In the genomic region with DNA sequence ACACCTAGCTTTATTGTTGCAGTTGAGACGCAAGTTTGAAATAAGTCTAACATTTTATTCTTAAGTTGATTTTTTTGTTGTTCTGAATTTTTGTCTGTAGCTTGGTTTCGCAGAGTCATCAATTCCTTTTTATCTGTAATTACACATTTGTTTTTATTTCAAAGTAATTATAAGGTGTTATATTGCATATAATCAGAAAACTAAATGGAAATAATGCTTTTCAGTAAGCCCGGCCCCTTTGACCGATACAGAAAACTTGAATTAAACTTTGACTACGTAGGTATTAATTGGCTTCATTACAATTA, we compare ENCODE assay signal across 8 cellular contexts. TPM values are rescaled to one million over a fixed set of nuclear protein-coding genes. Genes with fewer than 3 reads are reported as not detected.
A peak's percentile ranks its signal among the peaks of the same experiment; 100 is the strongest.
DNase-seq lines count a peak whose midpoint lies in the region; ATAC-seq and TF ChIP-seq lines count a peak whose summit lies in the region.

No MANE protein-coding gene starts in this region.

- peaks cover 10% of the 10 kb centered on the region for H3K36me3 ChIP-seq in SK-N-MC (ENCODE audit: insufficient read depth, low read length)
- H3K36me3 ChIP-seq in sigmoid colon: no peaks in the 10 kb centered on the region

- H3K4me1 ChIP-seq in sigmoid colon: peaks cover 0 to 46% (median 9%) of the 10 kb centered on the region in 4 donors

- no peaks in the 10 kb centered on the region for H3K27me3 ChIP-seq in sigmoid colon

- TF ChIP-seq EP300 in sigmoid colon (IDR thresholded peaks at IDR 0.05): no peak

- intact Hi-C loops in sigmoid colon (cut with DNase I): no loop called here

- no peak for ATAC-seq in GM19351 (IDR thresholded peaks at IDR 0.05; ENCODE audit: unreplicated experiment)

- no peak for TF ChIP-seq CTCF in GM12864 (IDR thresholded peaks at IDR 0.05; ENCODE audit: low read depth, low read length, missing control alignments)
- TF ChIP-seq CTCF in fibroblast of pulmonary artery (IDR thresholded peaks at IDR 0.05; ENCODE audit: low read length, missing control alignments): no peak
- no peak for TF ChIP-seq CTCF in sigmoid colon (IDR thresholded peaks at IDR 0.05)

- DNase-seq in GM12864 (ENCODE audit: low read depth): no peak
- DNase-seq in SK-N-MC (ENCODE audit: low read depth, low spot score): no peak
- no peak for DNase-seq in fibroblast of pulmonary artery (ENCODE audit: low read depth)
- DNase-seq in sigmoid colon: no peak
- no peak for DNase-seq in COLO829 (ENCODE audit: low spot score)
- no peak for DNase-seq in GM03348 (ENCODE audit: low spot score)
- DNase-seq in NCI-H1417 treated with DMSO at 0.1 percent for 48 hours (lab: John Stamatoyannopoulos, UW): no peak

- no peak for TF ChIP-seq POLR2A in sigmoid colon (IDR thresholded peaks at IDR 0.05)

- H3K9me3 ChIP-seq in SK-N-MC (ENCODE audit: low read depth, low read length) (no peaks in the 10 kb centered on the region), sigmoid colon (no peaks in the 10 kb centered on the region)

- H3K4me3 ChIP-seq in GM12864 (ENCODE audit: low read depth, low read length) (peak overlapping the region; percentile 85), SK-N-MC (peak overlapping the region; percentile 80), fibroblast of pulmonary artery (replicated peaks; ENCODE audit: low read depth, low read length) (peak overlapping the region; percentile 78), sigmoid colon (peak overlapping the region; percentile 75 to 100 (median 86))

- 2 to 10% methylated on average over 5 of the region's 5 CpGs for WGBS in sigmoid colon, 2 donors

- H3K27ac ChIP-seq in SK-N-MC: peak overlapping the region; percentile 30; the same call in 1 of the 2 replicates
- peak overlapping the region; percentile 97 to 100 (median 99) for H3K27ac ChIP-seq in sigmoid colon

- H3K9ac ChIP-seq in SK-N-MC (ENCODE audit: insufficient read length): peak overlapping the region; percentile 91

RNA-seq across cellular contexts. Expression of gene KDM6A, which starts 2.1 kb away (rescaled TPM):
- 10 to 100 TPM; 17.9 to 35.7 (median 25.6) TPM for total RNA-seq in sigmoid colon
- polyA plus RNA-seq in sigmoid colon: 10 to 100 TPM in 2 of 3 donors, 1 to 10 TPM in 1; 8.6 to 12.1 (median 11.4) TPM

RNA-seq across cellular contexts. Expression of gene DUSP21, which starts 31.3 kb away (rescaled TPM):
- not detected for total RNA-seq in sigmoid colon
- not detected for polyA plus RNA-seq in sigmoid colon
